Comparison of ENCODE assay signal across 17 cellular contexts in the genomic region with DNA sequence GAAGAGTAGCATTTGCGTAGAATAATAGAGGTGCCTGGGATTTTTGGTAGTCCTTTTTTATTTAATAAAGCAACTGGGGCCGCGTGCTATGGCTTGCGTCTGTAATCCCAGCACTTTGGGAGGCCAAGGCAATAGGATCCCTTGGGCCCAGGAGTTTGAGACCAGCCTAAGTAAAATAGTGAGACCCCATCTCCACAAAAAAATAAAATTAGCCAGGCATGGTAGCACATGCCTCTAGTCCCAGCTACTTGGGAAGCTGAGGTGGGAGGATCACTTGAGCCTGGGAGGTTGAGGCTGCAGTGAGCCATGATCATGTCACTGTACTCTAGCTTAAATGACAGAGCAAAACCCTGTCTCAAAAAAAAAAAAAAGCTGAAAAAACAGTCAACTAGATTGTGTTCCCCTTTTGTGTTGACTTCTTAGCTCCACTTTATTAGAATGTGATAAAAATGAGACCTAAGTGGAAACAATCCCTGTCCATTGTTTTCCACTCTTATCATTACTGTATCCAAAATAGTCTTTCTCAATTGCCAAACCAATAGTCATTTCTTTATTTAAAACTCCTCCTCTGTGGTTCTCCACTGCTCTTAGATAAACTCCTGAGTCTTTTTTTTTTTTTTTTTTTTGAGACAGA. TPM values are rescaled to one million over a fixed set of nuclear protein-coding genes. Genes with fewer than 3 reads are reported as not detected.
DNase-seq lines count a peak whose midpoint lies in the region; ATAC-seq and TF ChIP-seq lines count a peak whose summit lies in the region.
"Had no signal": no experiment of that assay in that cellular context is flagged by ENCODE, and none has a peak within 500 bp of the region (broad histone marks: within the 10 kb centered on the region; RNA-seq: fewer than 3 reads in every experiment).

No MANE protein-coding gene starts in this region.

- TF ChIP-seq CTCF in gastrocnemius medialis (IDR thresholded peaks at IDR 0.05 in 4 of 5, conservative IDR thresholded peaks at IDR 0.05 in 1 of 5) = no peak

- no peak for TF ChIP-seq POLR2A in gastrocnemius medialis (IDR thresholded peaks at IDR 0.05)

- H3K27ac Mint-ChIP-seq in CD8-positive, alpha-beta memory T cell = peak overlapping the region in 7 of 8 donors; percentile 86 to 100 (median 95)
- peak overlapping the region; percentile 92 for H3K27ac Mint-ChIP-seq in activated naive CD8-positive, alpha-beta T cell treated with anti-CD3 and anti-CD28 coated beads for 36 hours
- H3K27ac Mint-ChIP-seq: activated B cell treated with CpG ODN at 0.5 μM for 24 hours had no signal

- no peaks in the 10 kb centered on the region for H3K9me3 ChIP-seq in CD8-positive, alpha-beta memory T cell (ENCODE audit: low read length)
- no peaks in the 10 kb centered on the region for H3K9me3 ChIP-seq in gastrocnemius medialis

- intact Hi-C loops in gastrocnemius medialis (cut with DNase I; ENCODE audit: low total_unique reads) = no loop called here

- H3K4me1 ChIP-seq in CD8-positive, alpha-beta memory T cell (ENCODE audit: insufficient read depth, low read length) = peaks cover 86% of the 10 kb centered on the region
- H3K4me1 ChIP-seq in gastrocnemius medialis = peaks cover 0 to 11% of the 10 kb centered on the region in 2 donors

- peak overlapping the region; percentile 50 for H3K4me3 ChIP-seq in CD8-positive, alpha-beta memory T cell (ENCODE audit: low read length)
- H3K4me3 ChIP-seq in gastrocnemius medialis = no peak overlapping the region

- H3K27me3 ChIP-seq in CD8-positive, alpha-beta memory T cell (ENCODE audit: insufficient read depth, low read length, poor library complexity, severe bottlenecking) = no peaks in the 10 kb centered on the region
- no peaks in the 10 kb centered on the region for H3K27me3 ChIP-seq in gastrocnemius medialis

- H3K27ac ChIP-seq in CD8-positive, alpha-beta memory T cell (ENCODE audit: low read depth, low read length) = peak overlapping the region; percentile 46
- H3K27ac ChIP-seq in gastrocnemius medialis = peak overlapping the region; percentile 26 to 78 (median 56)

- in situ Hi-C loops in gastrocnemius medialis (cut with MboI; ENCODE audit: low sequenced_read_pairs in 4 of 4) = no loop called here

- H3K4me1 Mint-ChIP-seq in CD8-positive, alpha-beta memory T cell = peaks cover 67 to 86% (median 81%) of the 10 kb centered on the region in 3 donors
- peaks cover 78% of the 10 kb centered on the region for H3K4me1 Mint-ChIP-seq in activated naive CD8-positive, alpha-beta T cell treated with anti-CD3 and anti-CD28 coated beads for 36 hours

- DNase-seq in activated CD4-positive, CD25-positive, alpha-beta regulatory T cell treated with anti-CD3 and anti-CD28 coated beads, Interleukin-2, amount 50 U/mL, for 72 hours = no peak
- peak in 1 of 5 donors; percentile 34 for DNase-seq in CD8-positive, alpha-beta memory T cell
- no peak for DNase-seq in activated naive CD8-positive, alpha-beta T cell treated with anti-CD3 and anti-CD28 coated beads for 36 hours
- DNase-seq in gastrocnemius medialis (no peak), NCI-H2227 treated with DMSO at 0.1 percent for 48 hours (lab: John Stamatoyannopoulos, UW) (no peak), HT-29 (ENCODE audit: low spot score) (no peak)
- DNase-seq: activated B cell treated with CpG ODN at 0.5 μM for 24 hours; Calu3; HCEC 1CT; kidney; NCI-H1436; NCI-H446; stimulated activated CD4-positive, alpha-beta T cell treated with anti-CD3 and anti-CD28 coated beads, Interleukin-4, amount 100 ng/mL, for 1 hour had no signal

- POLR2A ChIA-PET in CD8-positive, alpha-beta memory T cell (lab: Charles Lee) = interaction anchor here (0.6 to 1.0 kb wide), 4 partner anchors 9 to 391 kb away, joined by 3 to 7 read pairs (median 4); no protein-coding TSS in a partner anchor

- H3K36me3 ChIP-seq in CD8-positive, alpha-beta memory T cell (ENCODE audit: insufficient read depth, low read length) = no peaks in the 10 kb centered on the region
- no peaks in the 10 kb centered on the region for H3K36me3 ChIP-seq in gastrocnemius medialis

- peak overlapping the region in 6 of 7 donors; percentile 98 to 100 (median 98) for H3K4me3 Mint-ChIP-seq in CD8-positive, alpha-beta memory T cell
- peak overlapping the region; percentile 68 for H3K4me3 Mint-ChIP-seq in activated naive CD8-positive, alpha-beta T cell treated with anti-CD3 and anti-CD28 coated beads for 36 hours
- H3K4me3 Mint-ChIP-seq: activated B cell treated with CpG ODN at 0.5 μM for 24 hours had no signal

- peak; percentile 21 to 36 for ATAC-seq in activated CD4-positive, CD25-positive, alpha-beta regulatory T cell treated with anti-CD3 and anti-CD28 coated beads, Interleukin-2, amount 50 U/mL, for 24 hours
- ATAC-seq in gastrocnemius medialis (no peak), HG02571 (IDR thresholded peaks at IDR 0.05; ENCODE audit: unreplicated experiment) (no peak)

- H3K9me3 Mint-ChIP-seq in CD8-positive, alpha-beta memory T cell = no peaks in the 10 kb centered on the region
- H3K9me3 Mint-ChIP-seq in activated naive CD8-positive, alpha-beta T cell treated with anti-CD3 and anti-CD28 coated beads for 36 hours = peaks cover 2% of the 10 kb centered on the region
- H3K9me3 Mint-ChIP-seq: activated B cell treated with CpG ODN at 0.5 μM for 24 hours had no signal

- peaks cover 25 to 61% (median 27%) of the 10 kb centered on the region in 3 donors for H3K36me3 Mint-ChIP-seq in CD8-positive, alpha-beta memory T cell
- H3K36me3 Mint-ChIP-seq in activated naive CD8-positive, alpha-beta T cell treated with anti-CD3 and anti-CD28 coated beads for 36 hours = peaks cover 59% of the 10 kb centered on the region

- H3K27me3 Mint-ChIP-seq in CD8-positive, alpha-beta memory T cell = no peaks in the 10 kb centered on the region
- no peaks in the 10 kb centered on the region for H3K27me3 Mint-ChIP-seq in activated naive CD8-positive, alpha-beta T cell treated with anti-CD3 and anti-CD28 coated beads for 36 hours
- H3K27me3 Mint-ChIP-seq: activated B cell treated with CpG ODN at 0.5 μM for 24 hours had no signal

- CTCF ChIA-PET in CD8-positive, alpha-beta memory T cell (lab: Charles Lee) = interaction anchor here (0.6 to 1.0 kb wide), 3 partner anchors 11 to 60 kb away, joined by 3 read pairs; no protein-coding TSS in a partner anchor

RNA-seq across cellular contexts. Expression of a gene that starts 7.4 kb away (rescaled TPM):
- total RNA-seq in CD8-positive, alpha-beta memory T cell = 100 to 1,000 TPM; 165 to 166 TPM
- polyA plus RNA-seq in CD8-positive, alpha-beta memory T cell = 369 TPM
- total RNA-seq in activated naive CD8-positive, alpha-beta T cell treated with anti-CD3 and anti-CD28 coated beads for 36 hours = 100 to 1,000 TPM; 176 to 177 TPM
- 10 to 100 TPM; 11.3 to 32.4 (median 16.6) TPM for total RNA-seq in gastrocnemius medialis
- total RNA-seq in HT-29 (2014; rRNA removed; shearing (Covaris generic)) = 19.4 and 49.5 TPM in 2 replicates

RNA-seq across cellular contexts. Expression of a gene that starts 47.6 kb away (rescaled TPM):
- 1 to 10 TPM; 1.7 to 1.9 TPM for total RNA-seq in CD8-positive, alpha-beta memory T cell
- polyA plus RNA-seq in CD8-positive, alpha-beta memory T cell = 6.5 TPM
- 1 to 10 TPM; 1.8 to 2.0 TPM for total RNA-seq in activated naive CD8-positive, alpha-beta T cell treated with anti-CD3 and anti-CD28 coated beads for 36 hours
- 1 to 10 TPM in 1 of 4 donors, under 1 TPM in 2, not detected in 1; 0.39 to 1.7 (median 1.00) TPM for total RNA-seq in gastrocnemius medialis
- 50.2 and 55.7 TPM in 2 replicates for total RNA-seq in HT-29 (2014; rRNA removed; shearing (Covaris generic))
- total RNA-seq: A172, activated B cell treated with CpG ODN at 0.5 μM for 24 hours, OCI-LY7 had no signal

Comparison
In these comparisons a context has a peak if more than half of its experiments do, and no peak if none do; other contexts are left out.
1. ATAC-seq: peak in activated CD4-positive, CD25-positive, alpha-beta regulatory T cell treated with anti-CD3 and anti-CD28 coated beads, Interleukin-2, amount 50 U/mL, for 24 hours (2 of 2); none in gastrocnemius medialis (0 of 2) and HG02571 (single experiment).
2. RNA of a gene that starts 47.6 kb away (total RNA-seq): 50.2 to 55.7 TPM in HT-29; 1.8 to 2.0 TPM in activated naive CD8-positive, alpha-beta T cell treated with anti-CD3 and anti-CD28 coated beads for 36 hours, 1.7 to 1.9 TPM in CD8-positive, alpha-beta memory T cell and 0.39 to 1.7 TPM in gastrocnemius medialis; every median in the first group is over 10 times any median in the second.